ENCODE assay signal across 2 cellular contexts in the genomic region with DNA sequence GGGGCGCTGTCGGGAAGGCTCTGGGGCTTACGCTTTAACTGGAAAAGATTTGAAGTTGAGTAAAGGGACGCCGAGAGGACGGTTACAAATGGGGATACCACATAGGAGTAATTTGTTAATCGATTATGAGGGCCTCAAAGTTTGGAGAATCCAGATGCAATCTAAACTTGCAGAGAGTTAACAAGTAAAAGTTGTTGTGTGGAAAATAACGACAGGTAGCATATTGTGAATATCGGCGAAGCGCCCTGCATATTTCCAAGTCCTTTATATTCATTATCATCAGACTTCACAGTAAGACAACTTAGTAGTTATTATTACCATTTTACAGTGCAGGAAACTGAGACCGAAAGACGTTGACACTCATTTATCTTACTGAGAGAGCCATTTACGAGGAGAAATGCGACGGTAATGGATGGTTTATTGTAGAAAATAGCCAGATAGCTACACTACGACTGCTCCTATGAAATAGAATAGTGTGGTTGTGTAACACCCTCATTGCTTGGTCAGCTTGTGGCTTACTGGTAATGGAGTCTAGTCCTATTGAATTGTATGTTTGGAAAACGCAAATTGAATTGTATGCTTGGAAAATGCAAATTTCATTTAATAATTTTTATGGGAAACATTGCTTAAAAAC.
TF ChIP-seq lines count a peak whose summit lies in the region.

No MANE protein-coding gene starts in this region.

TF ChIP-seq in K562, 482 proteins besides CTCF, POLR2A, EP300 and RAD21 (continues in another document):
- TF ChIP-seq, protein P1, sequence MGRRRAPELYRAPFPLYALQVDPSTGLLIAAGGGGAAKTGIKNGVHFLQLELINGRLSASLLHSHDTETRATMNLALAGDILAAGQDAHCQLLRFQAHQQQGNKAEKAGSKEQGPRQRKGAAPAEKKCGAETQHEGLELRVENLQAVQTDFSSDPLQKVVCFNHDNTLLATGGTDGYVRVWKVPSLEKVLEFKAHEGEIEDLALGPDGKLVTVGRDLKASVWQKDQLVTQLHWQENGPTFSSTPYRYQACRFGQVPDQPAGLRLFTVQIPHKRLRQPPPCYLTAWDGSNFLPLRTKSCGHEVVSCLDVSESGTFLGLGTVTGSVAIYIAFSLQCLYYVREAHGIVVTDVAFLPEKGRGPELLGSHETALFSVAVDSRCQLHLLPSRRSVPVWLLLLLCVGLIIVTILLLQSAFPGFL (CRISPR knock-in tag; IDR thresholded peaks at IDR 0.05), result 0 out of 2 replicates have a peak, but pooled peaks have one; percentile 13
- TF ChIP-seq TRIM24 (IDR thresholded peaks at IDR 0.05) (no peak), ZNF780A (CRISPR knock-in tag; IDR thresholded peaks at IDR 0.05) (no peak), ZFP36 (IDR thresholded peaks at IDR 0.05; ENCODE audit: low read depth, low read length, partially characterized antibody) (no peak), NRF1 (conservative IDR thresholded peaks at IDR 0.05 in 1 of 2, IDR thresholded peaks at IDR 0.05 in 1 of 2) (no peak), MAFK (IDR thresholded peaks at IDR 0.05; ENCODE audit: low read length) (no peak), RBBP5 (IDR thresholded peaks at IDR 0.05; ENCODE audit: borderline replicate concordance, insufficient read depth, low read length, poor library complexity, severe bottlenecking) (no peak), SMARCE1 (IDR thresholded peaks at IDR 0.05) (peak; percentile 71), SNRNP70 (optimal IDR thresholded peaks at IDR 0.05; ENCODE audit: low read depth, low read length) (no peak), RBM15 (IDR thresholded peaks at IDR 0.05; ENCODE audit: insufficient read depth, low read length) (no peak), ZNF232 (CRISPR knock-in tag; IDR thresholded peaks at IDR 0.05) (0 out of 2 replicates have a peak, but pooled peaks have one; percentile 69), MYNN (IDR thresholded peaks at IDR 0.05) (no peak), MYNN (CRISPR knock-in tag; IDR thresholded peaks at IDR 0.05) (no peak)
- TF ChIP-seq, protein P2, sequence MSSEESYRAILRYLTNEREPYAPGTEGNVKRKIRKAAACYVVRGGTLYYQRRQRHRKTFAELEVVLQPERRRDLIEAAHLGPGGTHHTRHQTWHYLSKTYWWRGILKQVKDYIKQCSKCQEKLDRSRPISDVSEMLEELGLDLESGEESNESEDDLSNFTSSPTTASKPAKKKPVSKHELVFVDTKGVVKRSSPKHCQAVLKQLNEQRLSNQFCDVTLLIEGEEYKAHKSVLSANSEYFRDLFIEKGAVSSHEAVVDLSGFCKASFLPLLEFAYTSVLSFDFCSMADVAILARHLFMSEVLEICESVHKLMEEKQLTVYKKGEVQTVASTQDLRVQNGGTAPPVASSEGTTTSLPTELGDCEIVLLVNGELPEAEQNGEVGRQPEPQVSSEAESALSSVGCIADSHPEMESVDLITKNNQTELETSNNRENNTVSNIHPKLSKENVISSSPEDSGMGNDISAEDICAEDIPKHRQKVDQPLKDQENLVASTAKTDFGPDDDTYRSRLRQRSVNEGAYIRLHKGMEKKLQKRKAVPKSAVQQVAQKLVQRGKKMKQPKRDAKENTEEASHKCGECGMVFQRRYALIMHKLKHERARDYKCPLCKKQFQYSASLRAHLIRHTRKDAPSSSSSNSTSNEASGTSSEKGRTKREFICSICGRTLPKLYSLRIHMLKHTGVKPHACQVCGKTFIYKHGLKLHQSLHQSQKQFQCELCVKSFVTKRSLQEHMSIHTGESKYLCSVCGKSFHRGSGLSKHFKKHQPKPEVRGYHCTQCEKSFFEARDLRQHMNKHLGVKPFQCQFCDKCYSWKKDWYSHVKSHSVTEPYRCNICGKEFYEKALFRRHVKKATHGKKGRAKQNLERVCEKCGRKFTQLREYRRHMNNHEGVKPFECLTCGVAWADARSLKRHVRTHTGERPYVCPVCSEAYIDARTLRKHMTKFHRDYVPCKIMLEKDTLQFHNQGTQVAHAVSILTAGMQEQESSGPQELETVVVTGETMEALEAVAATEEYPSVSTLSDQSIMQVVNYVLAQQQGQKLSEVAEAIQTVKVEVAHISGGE (CRISPR knock-in tag; IDR thresholded peaks at IDR 0.05), result no peak
- TF ChIP-seq, protein P3, sequence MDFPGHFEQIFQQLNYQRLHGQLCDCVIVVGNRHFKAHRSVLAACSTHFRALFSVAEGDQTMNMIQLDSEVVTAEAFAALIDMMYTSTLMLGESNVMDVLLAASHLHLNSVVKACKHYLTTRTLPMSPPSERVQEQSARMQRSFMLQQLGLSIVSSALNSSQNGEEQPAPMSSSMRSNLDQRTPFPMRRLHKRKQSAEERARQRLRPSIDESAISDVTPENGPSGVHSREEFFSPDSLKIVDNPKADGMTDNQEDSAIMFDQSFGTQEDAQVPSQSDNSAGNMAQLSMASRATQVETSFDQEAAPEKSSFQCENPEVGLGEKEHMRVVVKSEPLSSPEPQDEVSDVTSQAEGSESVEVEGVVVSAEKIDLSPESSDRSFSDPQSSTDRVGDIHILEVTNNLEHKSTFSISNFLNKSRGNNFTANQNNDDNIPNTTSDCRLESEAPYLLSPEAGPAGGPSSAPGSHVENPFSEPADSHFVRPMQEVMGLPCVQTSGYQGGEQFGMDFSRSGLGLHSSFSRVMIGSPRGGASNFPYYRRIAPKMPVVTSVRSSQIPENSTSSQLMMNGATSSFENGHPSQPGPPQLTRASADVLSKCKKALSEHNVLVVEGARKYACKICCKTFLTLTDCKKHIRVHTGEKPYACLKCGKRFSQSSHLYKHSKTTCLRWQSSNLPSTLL (IDR thresholded peaks at IDR 0.05), result no peak
- TF ChIP-seq, protein P4, sequence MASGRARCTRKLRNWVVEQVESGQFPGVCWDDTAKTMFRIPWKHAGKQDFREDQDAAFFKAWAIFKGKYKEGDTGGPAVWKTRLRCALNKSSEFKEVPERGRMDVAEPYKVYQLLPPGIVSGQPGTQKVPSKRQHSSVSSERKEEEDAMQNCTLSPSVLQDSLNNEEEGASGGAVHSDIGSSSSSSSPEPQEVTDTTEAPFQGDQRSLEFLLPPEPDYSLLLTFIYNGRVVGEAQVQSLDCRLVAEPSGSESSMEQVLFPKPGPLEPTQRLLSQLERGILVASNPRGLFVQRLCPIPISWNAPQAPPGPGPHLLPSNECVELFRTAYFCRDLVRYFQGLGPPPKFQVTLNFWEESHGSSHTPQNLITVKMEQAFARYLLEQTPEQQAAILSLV (tag; IDR thresholded peaks at IDR 0.05), result no peak
- TF ChIP-seq, protein P5, sequence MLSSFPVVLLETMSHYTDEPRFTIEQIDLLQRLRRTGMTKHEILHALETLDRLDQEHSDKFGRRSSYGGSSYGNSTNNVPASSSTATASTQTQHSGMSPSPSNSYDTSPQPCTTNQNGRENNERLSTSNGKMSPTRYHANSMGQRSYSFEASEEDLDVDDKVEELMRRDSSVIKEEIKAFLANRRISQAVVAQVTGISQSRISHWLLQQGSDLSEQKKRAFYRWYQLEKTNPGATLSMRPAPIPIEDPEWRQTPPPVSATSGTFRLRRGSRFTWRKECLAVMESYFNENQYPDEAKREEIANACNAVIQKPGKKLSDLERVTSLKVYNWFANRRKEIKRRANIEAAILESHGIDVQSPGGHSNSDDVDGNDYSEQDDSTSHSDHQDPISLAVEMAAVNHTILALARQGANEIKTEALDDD (IDR thresholded peaks at IDR 0.05), result no peak; the same call in 1 of the 2 replicates

TF ChIP-seq in liver, 16 proteins besides CTCF, POLR2A, EP300 and RAD21:
- TF ChIP-seq JUND (IDR thresholded peaks at IDR 0.05), result no peak
- no peak for TF ChIP-seq FOXA2 (IDR thresholded peaks at IDR 0.05)
- peak; percentile 84 for TF ChIP-seq YY1 (IDR thresholded peaks at IDR 0.05)
TF ChIP-seq in liver: peak in this region for 1.
